In genomic region chr18:23545247-23545789, GRCh38 we compare ENCODE assay signal across 1 cellular context.
TF ChIP-seq lines count a peak whose summit lies in the region.

No MANE protein-coding gene starts in this region.

TF ChIP-seq in HepG2, 621 proteins besides CTCF, POLR2A, EP300 and RAD21 (continued from another document and continues in another):
- no peak for TF ChIP-seq MATR3 (CRISPR knock-in tag; IDR thresholded peaks at IDR 0.05)
- peak; percentile 77; the same call in 1 of the 2 replicates for TF ChIP-seq SNAPC2 (CRISPR knock-in tag; IDR thresholded peaks at IDR 0.05)
- no peak for TF ChIP-seq ZNF468 (CRISPR knock-in tag; IDR thresholded peaks at IDR 0.05)
- peak; percentile 39; the same call in 1 of the 2 replicates for TF ChIP-seq FOXK2 (IDR thresholded peaks at IDR 0.05)
- no peak for TF ChIP-seq ZNF614 (CRISPR knock-in tag; IDR thresholded peaks at IDR 0.05; ENCODE audit: borderline replicate concordance)
- TF ChIP-seq ZC3H13 (CRISPR knock-in tag; IDR thresholded peaks at IDR 0.05), result no peak
- no peak for TF ChIP-seq ARNT (IDR thresholded peaks at IDR 0.05)
- no peak for TF ChIP-seq ZNF34 (CRISPR knock-in tag; IDR thresholded peaks at IDR 0.05; ENCODE audit: borderline replicate concordance)
- no peak for TF ChIP-seq AKAP8 (CRISPR knock-in tag; IDR thresholded peaks at IDR 0.05)
- no peak for TF ChIP-seq SIX1 (CRISPR knock-in tag; IDR thresholded peaks at IDR 0.05; ENCODE audit: borderline replicate concordance)
- TF ChIP-seq THAP7 (CRISPR knock-in tag; IDR thresholded peaks at IDR 0.05), result no peak
- no peak for TF ChIP-seq GPBP1L1 (CRISPR knock-in tag; IDR thresholded peaks at IDR 0.05)
- TF ChIP-seq GABPA (IDR thresholded peaks at IDR 0.05; ENCODE audit: low read depth, low read length), result no peak
- TF ChIP-seq GABPA (CRISPR knock-in tag; IDR thresholded peaks at IDR 0.05; ENCODE audit: low read depth), result no peak
- TF ChIP-seq SMAD3 (CRISPR knock-in tag; IDR thresholded peaks at IDR 0.05), result no peak
- TF ChIP-seq ZNF563 (CRISPR knock-in tag; IDR thresholded peaks at IDR 0.05), result no peak
- TF ChIP-seq ZSCAN9 (CRISPR knock-in tag; IDR thresholded peaks at IDR 0.05; ENCODE audit: borderline replicate concordance), result no peak
- TF ChIP-seq ZNF564 (CRISPR knock-in tag; IDR thresholded peaks at IDR 0.05), result no peak
- TF ChIP-seq TRIM24 (CRISPR knock-in tag; IDR thresholded peaks at IDR 0.05), result no peak; the same call in 1 of the 2 replicates
- TF ChIP-seq ZNF547 (CRISPR knock-in tag; IDR thresholded peaks at IDR 0.05), result peak; percentile 32; the same call in 1 of the 2 replicates
- peak; percentile 84; the same call in 1 of the 2 replicates for TF ChIP-seq ZNF670 (CRISPR knock-in tag; IDR thresholded peaks at IDR 0.05; ENCODE audit: borderline replicate concordance)
- TF ChIP-seq ZNF839 (CRISPR knock-in tag; IDR thresholded peaks at IDR 0.05; ENCODE audit: borderline replicate concordance), result no peak
- TF ChIP-seq ZNF276 (CRISPR knock-in tag; IDR thresholded peaks at IDR 0.05; ENCODE audit: low read depth), result no peak
- TF ChIP-seq MZF1 (CRISPR knock-in tag; IDR thresholded peaks at IDR 0.05; ENCODE audit: borderline replicate concordance), result no peak
- TF ChIP-seq ATM (IDR thresholded peaks at IDR 0.05; ENCODE audit: borderline replicate concordance), result no peak
- TF ChIP-seq ZNF280D (CRISPR knock-in tag; IDR thresholded peaks at IDR 0.05), result peak; percentile 83
- TF ChIP-seq ZNF441 (CRISPR knock-in tag; IDR thresholded peaks at IDR 0.05; ENCODE audit: borderline replicate concordance), result peak; percentile 24; the same call in 1 of the 2 replicates
- peak; percentile 47; the same call in 1 of the 2 replicates for TF ChIP-seq TBX2 (CRISPR knock-in tag; IDR thresholded peaks at IDR 0.05; ENCODE audit: borderline replicate concordance)
- no peak for TF ChIP-seq ZNF30 (CRISPR knock-in tag; IDR thresholded peaks at IDR 0.05)
- no peak for TF ChIP-seq GMEB1 (CRISPR knock-in tag; IDR thresholded peaks at IDR 0.05; ENCODE audit: borderline replicate concordance)
- no peak for TF ChIP-seq PHF20 (CRISPR knock-in tag; IDR thresholded peaks at IDR 0.05)
- TF ChIP-seq PAF1 (CRISPR knock-in tag; IDR thresholded peaks at IDR 0.05), result no peak
- TF ChIP-seq IKZF5 (CRISPR knock-in tag; IDR thresholded peaks at IDR 0.05), result peak; percentile 76; the same call in 1 of the 2 replicates
- TF ChIP-seq KDM5A (IDR thresholded peaks at IDR 0.05; ENCODE audit: borderline replicate concordance, low read length), result no peak
- TF ChIP-seq MTF1 (CRISPR knock-in tag; IDR thresholded peaks at IDR 0.05), result no peak
- TF ChIP-seq MXI1 (IDR thresholded peaks at IDR 0.05; ENCODE audit: borderline replicate concordance, low read depth, low read length), result no peak
- no peak for TF ChIP-seq NONO (IDR thresholded peaks at IDR 0.05)
- TF ChIP-seq NONO (CRISPR knock-in tag; conservative IDR thresholded peaks at IDR 0.05), result 0 out of 2 replicates have a peak, but pooled peaks have one; percentile 37
- no peak for TF ChIP-seq TCF7L2 (IDR thresholded peaks at IDR 0.05; ENCODE audit: low read depth, low read length)
- TF ChIP-seq MXD3 (CRISPR knock-in tag; IDR thresholded peaks at IDR 0.05), result no peak
- TF ChIP-seq NFKB2 (CRISPR knock-in tag; IDR thresholded peaks at IDR 0.05; ENCODE audit: borderline replicate concordance), result peak; percentile 52; the same call in 1 of the 2 replicates
- no peak for TF ChIP-seq ZNF747 (CRISPR knock-in tag; IDR thresholded peaks at IDR 0.05; ENCODE audit: borderline replicate concordance)
- peak; percentile 35; the same call in 1 of the 2 replicates for TF ChIP-seq ZNF629 (CRISPR knock-in tag; conservative IDR thresholded peaks at IDR 0.05)
- no peak for TF ChIP-seq CENPX (CRISPR knock-in tag; IDR thresholded peaks at IDR 0.05)
- TF ChIP-seq ZFP91 (CRISPR knock-in tag; IDR thresholded peaks at IDR 0.05; ENCODE audit: borderline replicate concordance), result peak; percentile 62; the same call in 1 of the 2 replicates
- no peak for TF ChIP-seq SNAPC4 (CRISPR knock-in tag; IDR thresholded peaks at IDR 0.05)
- TF ChIP-seq ZNF317 (CRISPR knock-in tag; IDR thresholded peaks at IDR 0.05), result no peak
- no peak for TF ChIP-seq HNRNPLL (IDR thresholded peaks at IDR 0.05; ENCODE audit: low read depth, low read length, poor library complexity, severe bottlenecking)
- no peak for TF ChIP-seq ATF5 (CRISPR knock-in tag; IDR thresholded peaks at IDR 0.05; ENCODE audit: low read depth)
- TF ChIP-seq CREM (IDR thresholded peaks at IDR 0.05), result peak; percentile 65; the same call in 1 of the 2 replicates
- TF ChIP-seq CREM (CRISPR knock-in tag; IDR thresholded peaks at IDR 0.05), result no peak
- TF ChIP-seq FOSL2 (CRISPR knock-in tag; IDR thresholded peaks at IDR 0.05), result peak; percentile 72
- TF ChIP-seq ZNF121 (CRISPR knock-in tag; IDR thresholded peaks at IDR 0.05), result peak; percentile 64
- 0 out of 2 replicates have a peak, but pooled peaks have one; percentile 60 for TF ChIP-seq FOXK1 (CRISPR knock-in tag; IDR thresholded peaks at IDR 0.05; ENCODE audit: borderline replicate concordance, low read depth)
